In genomic region chr17:7915611-7916382, GRCh38 we compare ENCODE assay signal across 7 cellular contexts. TPM values are rescaled to one million over a fixed set of nuclear protein-coding genes. Genes with fewer than 3 reads are reported as not detected.
DNase-seq lines count a peak whose midpoint lies in the region; ATAC-seq, FAIRE-seq and TF ChIP-seq lines count a peak whose summit lies in the region.

Gene RNF227 (minus strand): TSS chr17:7916289. CDS start chr17:7916195, 94 bp downstream.

- TF ChIP-seq CTCF in WERI-Rb-1 (IDR thresholded peaks at IDR 0.05; ENCODE audit: low read depth, low read length) (no peak), breast epithelium (IDR thresholded peaks at IDR 0.05) (peak in 1 of 3 donors; percentile 11)

- intact Hi-C loops in breast epithelium (cut with DNase I; ENCODE audit: low total_unique reads): loop anchor here (10.0 kb wide), 1 partner anchor 51 kb away; no protein-coding TSS in a partner anchor

- no peak for FAIRE-seq in small intestine (lab: Jason Lieb, UNC)

- DNase-seq in NCI-H2196 (lab: John Stamatoyannopoulos, UW; ENCODE audit: unreplicated experiment): peak; percentile 89
- peak; percentile 94 for DNase-seq in WERI-Rb-1
- peak; percentile 90 to 92 for DNase-seq in breast epithelium (ENCODE audit: low spot score in 2 of 2)
- peak; percentile 83 for DNase-seq in iPS-NIHi7 (ENCODE audit: extremely low spot score)
- peak; percentile 91 for DNase-seq in small intestine

- H3K9me3 ChIP-seq in WERI-Rb-1 (ENCODE audit: severe bottlenecking) (no peaks in the 10 kb centered on the region), breast epithelium (no peaks in the 10 kb centered on the region), small intestine (ENCODE audit: control insufficient read depth, low read depth) (no peaks in the 10 kb centered on the region)

- peak; percentile 48 for TF ChIP-seq POLR2A in GM18526 (IDR thresholded peaks at IDR 0.05; ENCODE audit: extremely low read depth, insufficient read length)
- no peak for TF ChIP-seq POLR2A in breast epithelium (IDR thresholded peaks at IDR 0.05)

- H3K27ac ChIP-seq in WERI-Rb-1 (peak within 1 kb of the TSS; percentile 91), breast epithelium (peak within 1 kb of the TSS; percentile 97), small intestine (ENCODE audit: low read depth in 1 of 2, low read length in 1 of 2) (peak within 1 kb of the TSS; percentile 95 to 97)

- H3K36me3 ChIP-seq in WERI-Rb-1 (peaks cover 12% of the 10 kb centered on the region), breast epithelium (peaks cover 1% of the 10 kb centered on the region), small intestine (ENCODE audit: control insufficient read depth in 2 of 2, insufficient read depth in 2 of 2, low read length in 2 of 2) (peaks cover 0 to under 1% of the 10 kb centered on the region in 2 donors)

- H3K27me3 ChIP-seq in WERI-Rb-1 (ENCODE audit: insufficient read depth, low read depth, severe bottlenecking): no peaks in the 10 kb centered on the region
- H3K27me3 ChIP-seq in breast epithelium: no peaks in the 10 kb centered on the region
- no peaks in the 10 kb centered on the region for H3K27me3 ChIP-seq in small intestine (ENCODE audit: control insufficient read depth in 2 of 2, insufficient read depth in 2 of 2, low read length in 2 of 2)

- 0% methylated on average over 77 to 100 of the region's 100 CpGs for WGBS in small intestine, 3 donors

- H3K4me1 ChIP-seq in breast epithelium (peaks cover 0 to 5% of the 10 kb centered on the region in 2 donors), small intestine (ENCODE audit: control insufficient read depth in 2 of 2, insufficient read depth in 1 of 2, low read depth in 1 of 2, low read length in 1 of 2) (no peaks in the 10 kb centered on the region)

- peak; percentile 71 for ATAC-seq in HG03108 (IDR thresholded peaks at IDR 0.05; ENCODE audit: unreplicated experiment)

- H3K4me3 ChIP-seq in WERI-Rb-1 (ENCODE audit: low read depth, low read length): peak within 1 kb of the TSS; percentile 72
- peak within 1 kb of the TSS; percentile 49 to 72 (median 71) for H3K4me3 ChIP-seq in breast epithelium
- peak within 1 kb of the TSS; percentile 24 to 54 for H3K4me3 ChIP-seq in small intestine (ENCODE audit: low read depth in 1 of 2, low read length in 2 of 2)

RNA-seq across cellular contexts. Expression of gene RNF227, which starts in this region (rescaled TPM):
- 10 to 100 TPM in 1 of 3 donors, 1 to 10 TPM in 2; 4.6 to 19.5 (median 8.6) TPM for total RNA-seq in breast epithelium
- polyA plus RNA-seq in small intestine: 1 to 10 TPM; 1.9 to 2.7 (median 2.2) TPM

Comparison
In these comparisons a context has a peak if more than half of its experiments do, and no peak if none do; other contexts are left out.
1. Peak in every context shown above with its lines: DNase-seq, ATAC-seq, H3K4me3 ChIP-seq and H3K27ac ChIP-seq.